8 cellular contexts compared by ENCODE assay signal in genomic region chr6:32118782-32119628, GRCh38. TPM values are rescaled to one million over a fixed set of nuclear protein-coding genes. Genes with fewer than 3 reads are reported as not detected.
DNase-seq lines count a peak whose midpoint lies in the region; ATAC-seq and TF ChIP-seq lines count a peak whose summit lies in the region.

No MANE protein-coding gene starts in this region.

- H3K4me1 Mint-ChIP-seq in type B pancreatic cell (ENCODE audit: unreplicated experiment), result peaks cover 14% of the 10 kb centered on the region

- peak overlapping the region in 4 of 5 donors; percentile 15 to 67 (median 44) for H3K27ac ChIP-seq in adrenal gland
- H3K27ac ChIP-seq in cardiac muscle cell, result peak overlapping the region; percentile 69

- intact Hi-C loops in adrenal gland (cut with DNase I), result loop anchor here (5.0 to 10.0 kb wide), 3 partner anchors 38 to 64 kb away; partner anchors contain the start of gene EGFL8 (in 1 of the 2)
- intact Hi-C loops in posterior cingulate gyrus (cut with DNase I), result loop anchor here (5.0 kb wide), 1 partner anchor 33 kb away; the partner anchor contains the start of genes PPT2 and PRRT1

- peaks cover 16% of the 10 kb centered on the region for H3K36me3 Mint-ChIP-seq in type B pancreatic cell

- H3K27ac Mint-ChIP-seq in type B pancreatic cell, result peak overlapping the region; percentile 78

- H3K9me3 Mint-ChIP-seq in type B pancreatic cell, result no peaks in the 10 kb centered on the region

- H3K4me1 ChIP-seq in adrenal gland (replicated peaks in 1 of 2), result peaks cover 3 to 20% of the 10 kb centered on the region in 2 donors
- no peaks in the 10 kb centered on the region for H3K4me1 ChIP-seq in cardiac muscle cell (ENCODE audit: low read depth)

- H3K36me3 ChIP-seq in adrenal gland (replicated peaks in 1 of 2), result peaks cover 0 to 82% of the 10 kb centered on the region in 2 donors
- peaks cover 31% of the 10 kb centered on the region for H3K36me3 ChIP-seq in cardiac muscle cell

- DNase-seq in GM10266 (ENCODE audit: extremely low spot score) (peak; percentile 75), NCI-H1436 treated with DMSO at 0.1 percent for 48 hours (lab: John Stamatoyannopoulos, UW) (peak; percentile 4), T-helper 2 cell (peak in 4 of 5 experiments; percentile 32 to 70 (median 54)), adrenal gland (peak; percentile 87 to 96 (median 90)), cardiac muscle cell (ENCODE audit: low read depth in 1 of 2, low spot score in 1 of 2) (peak; percentile 86 to 94), posterior cingulate gyrus (peak; percentile 82 to 99 (median 92)), type B pancreatic cell (ENCODE audit: extremely low spot score, unreplicated experiment) (peak; percentile 87)

- no peak for TF ChIP-seq POLR2A in adrenal gland (IDR thresholded peaks at IDR 0.05)

- H3K27me3 ChIP-seq in adrenal gland, result no peaks in the 10 kb centered on the region
- H3K27me3 ChIP-seq in cardiac muscle cell, result no peaks in the 10 kb centered on the region

- H3K4me3 ChIP-seq in adrenal gland, result no peak overlapping the region
- no peak overlapping the region for H3K4me3 ChIP-seq in cardiac muscle cell

- ATAC-seq in GM19467 (IDR thresholded peaks at IDR 0.05; ENCODE audit: unreplicated experiment), result no peak

- WGBS in adrenal gland, 4 donors, result 18 to 24% (median 20%) methylated on average over 17 of the region's 17 CpGs

- no peaks in the 10 kb centered on the region for H3K27me3 Mint-ChIP-seq in type B pancreatic cell

- H3K9me3 ChIP-seq in adrenal gland (replicated peaks in 1 of 3) (no peaks in the 10 kb centered on the region), cardiac muscle cell (ENCODE audit: low read depth) (no peaks in the 10 kb centered on the region)

- TF ChIP-seq CTCF in GM10266 (IDR thresholded peaks at IDR 0.05; ENCODE audit: control insufficient read depth, insufficient read depth, low read depth, missing control alignments), result peak; percentile 91
- TF ChIP-seq CTCF in adrenal gland (IDR thresholded peaks at IDR 0.05), result peak; percentile 84 to 94 (median 90)
- TF ChIP-seq CTCF in cardiac muscle cell (IDR thresholded peaks at IDR 0.05; ENCODE audit: low read depth, low read length), result peak; percentile 98
- TF ChIP-seq CTCF in type B pancreatic cell (conservative IDR thresholded peaks at IDR 0.05), result peak; percentile 93

- H3K4me3 Mint-ChIP-seq in type B pancreatic cell, result no peak overlapping the region

RNA-seq across cellular contexts. Expression of gene ATF6B, which starts 9.0 kb away (rescaled TPM):
- total RNA-seq in adrenal gland, result 100 to 1,000 TPM in 2 of 8 donors, 10 to 100 TPM in 6; 22.3 to 109 (median 40.8) TPM
- 100 to 1,000 TPM in 1 of 3 donors, 10 to 100 TPM in 2; 42.3 to 136 (median 67.3) TPM for polyA plus RNA-seq in adrenal gland
- 39.7 and 60.8 TPM in 2 replicates for total RNA-seq in cardiac muscle cell
- 43.0 and 49.5 TPM in 2 replicates for polyA plus RNA-seq in cardiac muscle cell
- 95.8 and 99.3 TPM in 2 replicates for total RNA-seq in type B pancreatic cell (ENCODE audit: low replicate concordance)

RNA-seq across cellular contexts. Expression of gene TNXB, which starts 9.9 kb away (rescaled TPM):
- total RNA-seq in adrenal gland (100 to 1,000 TPM; 105 to 403 (median 213) TPM), cardiac muscle cell (3.0 and 9.3 TPM in 2 replicates), type B pancreatic cell (ENCODE audit: low replicate concordance) (20.8 and 22.2 TPM in 2 replicates)
- polyA plus RNA-seq in adrenal gland (100 to 1,000 TPM in 2 of 3 donors, 10 to 100 TPM in 1; 19.6 to 506 (median 248) TPM), cardiac muscle cell (0.92 and 1.7 TPM in 2 replicates)

RNA-seq across cellular contexts. Expression of gene FKBPL, which starts 11.1 kb away (rescaled TPM):
- total RNA-seq in adrenal gland (1 to 10 TPM; 1.6 to 8.0 (median 5.8) TPM), cardiac muscle cell (7.0 and 7.7 TPM in 2 replicates), type B pancreatic cell (ENCODE audit: low replicate concordance) (8.4 and 10.1 TPM in 2 replicates)
- polyA plus RNA-seq in adrenal gland (1 to 10 TPM; 4.9 to 6.1 (median 6.0) TPM), cardiac muscle cell (10.0 and 14.2 TPM in 2 replicates)

RNA-seq across cellular contexts. Expression of gene PRRT1, which starts 32.7 kb away (rescaled TPM):
- total RNA-seq in adrenal gland (1 to 10 TPM in 6 of 8 donors, under 1 TPM in 1, not detected in 1; 0.66 to 4.8 (median 2.0) TPM), cardiac muscle cell (0.78 and 4.4 TPM in 2 replicates), type B pancreatic cell (ENCODE audit: low replicate concordance) (1.00 and 2.7 TPM in 2 replicates)
- polyA plus RNA-seq in adrenal gland (10 to 100 TPM in 2 of 3 donors, 1 to 10 TPM in 1; 1.6 to 26.0 (median 14.7) TPM), cardiac muscle cell (4.9 and 6.2 TPM in 2 replicates)

RNA-seq across cellular contexts. Expression of gene PPT2, which starts 34.9 kb away (rescaled TPM):
- total RNA-seq in adrenal gland, result 10 to 100 TPM; 10.4 to 33.6 (median 27.0) TPM
- polyA plus RNA-seq in adrenal gland, result 10 to 100 TPM; 15.8 to 19.9 (median 16.5) TPM
- total RNA-seq in cardiac muscle cell, result 42.7 and 147 TPM in 2 replicates
- 34.6 and 50.2 TPM in 2 replicates for polyA plus RNA-seq in cardiac muscle cell
- total RNA-seq in type B pancreatic cell (ENCODE audit: low replicate concordance), result 44.1 and 46.9 TPM in 2 replicates

Comparison
In these comparisons a context has a peak if more than half of its experiments do, and no peak if none do; other contexts are left out.
1. DNase-seq: peak in every context shown above with its lines; median percentile 92 in posterior cingulate gyrus; 90 in adrenal gland; 90 in cardiac muscle cell; 87 in type B pancreatic cell; 75 in GM10266; 54 in T-helper 2 cell; 4 in NCI-H1436 treated with DMSO at 0.1 percent for 48 hours.